8 cellular contexts compared by ENCODE assay signal in genomic region chr16:3717235-3718018, GRCh38. TPM values are rescaled to one million over a fixed set of nuclear protein-coding genes. Genes with fewer than 3 reads are reported as not detected.
DNase-seq lines count a peak whose midpoint lies in the region; ATAC-seq and TF ChIP-seq lines count a peak whose summit lies in the region.

TSS of gene TRAP1 (minus strand) at chr16:3717524. CDS start at chr16:3717508, 16 bp downstream.

- DNase-seq in NCI-H345 (lab: John Stamatoyannopoulos, UW): peak; percentile 79
- DNase-seq in activated CD4-positive, alpha-beta T cell treated with anti-CD3 and anti-CD28 coated beads for 1 hour: peak; percentile 88
- DNase-seq in cerebellum (ENCODE audit: low spot score): peak; percentile 95
- peak; percentile 12 for DNase-seq in kidney epithelial cell (ENCODE audit: low read depth)
- DNase-seq in stimulated activated CD4-positive, alpha-beta T cell treated with anti-CD3 and anti-CD28 coated beads, Interleukin-15, amount 100 ng/mL, for 1 hour (ENCODE audit: low read depth in 1 of 2, low spot score in 1 of 2): peak; percentile 87 to 96

- H3K79me2 ChIP-seq in ACC112 (ENCODE audit: control insufficient read depth, insufficient read depth, low read length, unreplicated experiment): peaks cover 42% of the 10 kb centered on the region

- H2AFZ ChIP-seq in ACC112 (ENCODE audit: low read length, unreplicated experiment): peak within 1 kb of the TSS; percentile 88

- TF ChIP-seq CTCF in kidney epithelial cell (IDR thresholded peaks at IDR 0.05; ENCODE audit: insufficient read depth, low read length, poor library complexity, severe bottlenecking): no peak

- H3K4me1 ChIP-seq in ACC112 (ENCODE audit: control insufficient read depth, insufficient read depth, low read length, unreplicated experiment): peaks cover 10% of the 10 kb centered on the region

- H3K27ac ChIP-seq in ACC112 (ENCODE audit: low read depth, low read length): peak within 1 kb of the TSS; percentile 54

- peak within 1 kb of the TSS; percentile 90 for H3K4me3 ChIP-seq in ACC112 (ENCODE audit: low read depth, low read length)
- peak within 1 kb of the TSS; percentile 85 for H3K4me3 ChIP-seq in kidney epithelial cell (ENCODE audit: low read depth, low read length)

- H3K36me3 ChIP-seq in ACC112 (ENCODE audit: insufficient read depth, low read length): no peaks in the 10 kb centered on the region
- no peaks in the 10 kb centered on the region for H3K36me3 ChIP-seq in kidney epithelial cell (ENCODE audit: control insufficient read depth, insufficient read depth, low read length)

- peak; percentile 83 for ATAC-seq in GM18861 (IDR thresholded peaks at IDR 0.05; ENCODE audit: unreplicated experiment)
- ATAC-seq in HG03097 (IDR thresholded peaks at IDR 0.05; ENCODE audit: low FRiP score, unreplicated experiment): peak; percentile 68

- H3K27me3 ChIP-seq in ACC112 (ENCODE audit: insufficient read depth, low read length) (no peaks in the 10 kb centered on the region), kidney epithelial cell (ENCODE audit: control insufficient read depth, insufficient read depth, low read length) (no peaks in the 10 kb centered on the region)

RNA-seq across cellular contexts. Expression of gene TRAP1, which starts in this region (rescaled TPM):
- 57.7 TPM for total RNA-seq in cerebellum
- 94.3 and 144 TPM in 2 replicates for total RNA-seq in kidney epithelial cell

Comparison
In these comparisons a context has a peak if more than half of its experiments do, and no peak if none do; other contexts are left out.
1. Peak in every context shown above with its lines: DNase-seq, ATAC-seq, H3K4me3 ChIP-seq and H3K27ac ChIP-seq.
2. DNase-seq: peak in every context shown above with its lines; median percentile 95 in cerebellum; 92 in stimulated activated CD4-positive, alpha-beta T cell treated with anti-CD3 and anti-CD28 coated beads, Interleukin-15, amount 100 ng/mL, for 1 hour; 88 in activated CD4-positive, alpha-beta T cell treated with anti-CD3 and anti-CD28 coated beads for 1 hour; 79 in NCI-H345; 12 in kidney epithelial cell.